8 cellular contexts compared by ENCODE assay signal in genomic region chr11:18105802-18106574, GRCh38. TPM values are rescaled to one million over a fixed set of nuclear protein-coding genes. Genes with fewer than 3 reads are reported as not detected.
DNase-seq lines count a peak whose midpoint lies in the region; ATAC-seq, FAIRE-seq and TF ChIP-seq lines count a peak whose summit lies in the region.

SAAL1 (minus strand) TSS chr11:18106082; CDS start chr11:18106041, 41 bp downstream.

- intact Hi-C loops in Calu3 (cut with micrococcal nuclease; ENCODE audit: unreplicated experiment) (loop anchor here (5.0 to 10.0 kb wide), 2 partner anchors 91 to 119 kb away; partner anchors contain the start of gene SERGEF), endothelial cell of umbilical vein (cut with micrococcal nuclease) (loop anchor here (1.0 to 10.0 kb wide), 5 partner anchors 25 to 371 kb away; partner anchors contain the start of genes GTF2H1, HPS5 and KCNC1)

- DNase-seq in Calu3, result peak; percentile 91
- DNase-seq in HT1080 (ENCODE audit: low read depth), result peak; percentile 84
- DNase-seq in NOMO-1 treated with DMSO at 0.1 percent for 48 hours (lab: John Stamatoyannopoulos, UW; ENCODE audit: unreplicated experiment), result peak; percentile 76
- peak; percentile 92 for DNase-seq in activated CD8-positive, alpha-beta memory T cell treated with anti-CD3 and anti-CD28 coated beads, Interleukin-2, amount 10 ng/mL, durations not matched to agents 7 days and 5 days
- DNase-seq in endothelial cell of umbilical vein (ENCODE audit: low read depth, low spot score), result peak; percentile 81
- DNase-seq in middle frontal gyrus (ENCODE audit: extremely low spot score, low spot score), result peak; percentile 53
- DNase-seq in stimulated activated CD8-positive, alpha-beta memory T cell treated with anti-CD3 and anti-CD28 coated beads, Interleukin-2, amount 100 ng/mL, for 1 hour (ENCODE audit: low read depth in 2 of 2), result peak; percentile 74 to 81

- H3K36me3 ChIP-seq in endothelial cell of umbilical vein (ENCODE audit: control insufficient read depth in 2 of 2, extremely low read depth in 1 of 2, insufficient read depth in 2 of 2, low read length in 2 of 2), result peaks cover 0 to 4% of the 10 kb centered on the region in 2 experiments

- POLR2A ChIA-PET in endothelial cell of umbilical vein (lab: Charles Lee), result no interaction called here

- peaks cover 18% of the 10 kb centered on the region for H3K79me2 ChIP-seq in endothelial cell of umbilical vein (ENCODE audit: control insufficient read depth, insufficient read depth, low read length)

- H3K4me1 Mint-ChIP-seq in Calu3 (ENCODE audit: low read depth, unreplicated experiment), result peaks cover 21% of the 10 kb centered on the region
- peaks cover 26% of the 10 kb centered on the region for H3K4me1 Mint-ChIP-seq in activated CD8-positive, alpha-beta memory T cell treated with anti-CD3 and anti-CD28 coated beads, Interleukin-2, amount 10 ng/mL, durations not matched to agents 7 days and 5 days

- H3K27ac ChIP-seq in endothelial cell of umbilical vein (ENCODE audit: insufficient read depth, low read depth, low read length), result peak within 1 kb of the TSS; percentile 14

- CTCF ChIA-PET in Calu3 (lab: Charles Lee) (interaction anchor here (0.8 to 1.8 kb wide), 5 partner anchors 9 to 375 kb away, joined by 3 to 14 read pairs (median 3); partner anchors contain the start of gene SERGEF), endothelial cell of umbilical vein (lab: Charles Lee) (interaction anchor here (0.6 to 2.2 kb wide), 16 partner anchors 8 to 616 kb away, joined by 3 to 29 read pairs (median 4); partner anchors contain the start of gene SERGEF)
- CTCF ChIA-PET in activated CD8-positive, alpha-beta memory T cell treated with anti-CD3 and anti-CD28 coated beads, Interleukin-2, amount 10 ng/mL, durations not matched to agents 7 days and 5 days (lab: Charles Lee), result interaction anchor here (0.5 to 2.6 kb wide), 37 partner anchors 8 to 658 kb away, joined by 3 to 33 read pairs (median 3); partner anchors contain the start of genes LDHA, SERGEF and SPTY2D1

- H3K9me3 ChIP-seq in endothelial cell of umbilical vein (replicated peaks; ENCODE audit: control insufficient read depth, insufficient read depth, low read length), result no peaks in the 10 kb centered on the region

- H3K27me3 ChIP-seq in endothelial cell of umbilical vein (ENCODE audit: control insufficient read depth in 2 of 2, insufficient read depth in 2 of 2, low read length in 2 of 2), result peaks cover 2 to 11% of the 10 kb centered on the region in 2 experiments

- H3K36me3 Mint-ChIP-seq in Calu3 (ENCODE audit: insufficient read depth, unreplicated experiment), result peaks cover 16% of the 10 kb centered on the region
- peaks cover 22% of the 10 kb centered on the region for H3K36me3 Mint-ChIP-seq in activated CD8-positive, alpha-beta memory T cell treated with anti-CD3 and anti-CD28 coated beads, Interleukin-2, amount 10 ng/mL, durations not matched to agents 7 days and 5 days

- H3K27ac Mint-ChIP-seq in Calu3 (ENCODE audit: unreplicated experiment), result peak within 1 kb of the TSS; percentile 81
- peak within 1 kb of the TSS; percentile 89 for H3K27ac Mint-ChIP-seq in activated CD8-positive, alpha-beta memory T cell treated with anti-CD3 and anti-CD28 coated beads, Interleukin-2, amount 10 ng/mL, durations not matched to agents 7 days and 5 days

- peak; percentile 96 for ATAC-seq in GM21360 (IDR thresholded peaks at IDR 0.05; ENCODE audit: unreplicated experiment)
- ATAC-seq in activated CD8-positive, alpha-beta memory T cell treated with anti-CD3 and anti-CD28 coated beads, Interleukin-2, amount 10 ng/mL, durations not matched to agents 7 days and 5 days, result peak; percentile 98

- BruUV-seq in Calu3 (replicated peaks; lab: Mats Ljungman, UMichigan) (TSS peak; percentile 47), endothelial cell of umbilical vein (replicated peaks; lab: Mats Ljungman, UMichigan) (no TSS peak)

- H3K27me3 Mint-ChIP-seq in Calu3 (ENCODE audit: unreplicated experiment), result peaks cover 11% of the 10 kb centered on the region
- H3K27me3 Mint-ChIP-seq in activated CD8-positive, alpha-beta memory T cell treated with anti-CD3 and anti-CD28 coated beads, Interleukin-2, amount 10 ng/mL, durations not matched to agents 7 days and 5 days, result peaks cover 10% of the 10 kb centered on the region

- H3K9me3 Mint-ChIP-seq in Calu3 (ENCODE audit: low read depth, unreplicated experiment), result no peaks in the 10 kb centered on the region
- no peaks in the 10 kb centered on the region for H3K9me3 Mint-ChIP-seq in activated CD8-positive, alpha-beta memory T cell treated with anti-CD3 and anti-CD28 coated beads, Interleukin-2, amount 10 ng/mL, durations not matched to agents 7 days and 5 days (ENCODE audit: low read depth)

- dilution Hi-C loops in endothelial cell of umbilical vein (cut with MboI; ENCODE audit: extremely low pct_ligation_motif_present, low sequenced_read_pairs), result no loop called here

- H3K4me3 ChIP-seq in endothelial cell of umbilical vein (replicated peaks in 1 of 3; ENCODE audit: insufficient read depth in 1 of 3, low read depth in 1 of 3, low read length in 3 of 3), result peak within 1 kb of the TSS; percentile 50 to 94 (median 92)

- TF ChIP-seq POLR2A in endothelial cell of umbilical vein (IDR thresholded peaks at IDR 0.05; ENCODE audit: low read depth, low read length), result peak; percentile 61

- H3K4me2 ChIP-seq in endothelial cell of umbilical vein (ENCODE audit: insufficient read depth, low read length), result peak within 1 kb of the TSS; percentile 95

- peak; percentile 89 for FAIRE-seq in endothelial cell of umbilical vein (lab: Jason Lieb, UNC)

- peaks cover 7% of the 10 kb centered on the region for H3K4me1 ChIP-seq in endothelial cell of umbilical vein (ENCODE audit: control insufficient read depth, extremely low read depth, insufficient read depth, low read length)

- peak within 1 kb of the TSS; percentile 78 for H2AFZ ChIP-seq in endothelial cell of umbilical vein (ENCODE audit: low read depth, low read length)

- no peaks in the 10 kb centered on the region for H4K20me1 ChIP-seq in endothelial cell of umbilical vein (replicated peaks; ENCODE audit: control insufficient read depth, extremely low read depth, insufficient read depth, low read length)

- TF ChIP-seq CTCF in Calu3 (IDR thresholded peaks at IDR 0.05; ENCODE audit: unreplicated experiment), result peak; percentile 79
- TF ChIP-seq CTCF in endothelial cell of umbilical vein (IDR thresholded peaks at IDR 0.05; ENCODE audit: extremely low read depth in 1 of 2, insufficient read depth in 1 of 2, low read depth in 1 of 2, low read length in 2 of 2), result peak; percentile 76 to 85

- no peaks in the 10 kb centered on the region for H3K9me1 ChIP-seq in endothelial cell of umbilical vein (replicated peaks; ENCODE audit: control insufficient read depth, extremely low read depth, insufficient read depth, low read length)

- peak within 1 kb of the TSS; percentile 97 for H3K4me3 Mint-ChIP-seq in Calu3 (ENCODE audit: low read depth, unreplicated experiment)
- H3K4me3 Mint-ChIP-seq in activated CD8-positive, alpha-beta memory T cell treated with anti-CD3 and anti-CD28 coated beads, Interleukin-2, amount 10 ng/mL, durations not matched to agents 7 days and 5 days, result peak within 1 kb of the TSS; percentile 92

- peak within 1 kb of the TSS; percentile 59 for H3K9ac ChIP-seq in endothelial cell of umbilical vein (replicated peaks; ENCODE audit: extremely low read depth, insufficient read depth, low read length)

TF ChIP-seq in endothelial cell of umbilical vein, 7 proteins besides CTCF, POLR2A, EP300 and RAD21:
- TF ChIP-seq EZH2 (IDR thresholded peaks at IDR 0.05; ENCODE audit: borderline replicate concordance, low read depth, low read length, severe bottlenecking) (no peak), MAX (IDR thresholded peaks at IDR 0.05; ENCODE audit: insufficient read depth, insufficient read length) (no peak), JUN (IDR thresholded peaks at IDR 0.05; ENCODE audit: borderline replicate concordance, insufficient read depth, insufficient read length, low read depth) (no peak), MYC (IDR thresholded peaks at IDR 0.05; ENCODE audit: low read depth, low read length) (no peak), FOS (IDR thresholded peaks at IDR 0.05; ENCODE audit: borderline replicate concordance, insufficient read depth, low read length) (no peak), POLR2AphosphoS5 (IDR thresholded peaks at IDR 0.05; ENCODE audit: insufficient read depth, low read depth, low read length) (peak; percentile 90)

RNA-seq across cellular contexts. Expression of gene SAAL1, which starts in this region (rescaled TPM):
- total RNA-seq in Calu3 (2022), result 23.9 and 29.3 TPM in 2 replicates
- total RNA-seq in HT1080 (2014; rRNA removed; shearing (Covaris generic)), result 50.1 and 51.5 TPM in 2 replicates
- polyA plus RNA-seq in HT1080 (2015; cell fraction: cytosol; rRNA removed), result 48.6 and 52.7 TPM in 2 replicates
- polyA plus RNA-seq in HT1080 (2015; cell fraction: nucleus; rRNA removed), result 64.0 and 70.3 TPM in 2 replicates
- 10 to 100 TPM; 30.0 to 35.3 TPM for total RNA-seq in activated CD8-positive, alpha-beta memory T cell treated with anti-CD3 and anti-CD28 coated beads, Interleukin-2, amount 10 ng/mL, durations not matched to agents 7 days and 5 days
- total RNA-seq in endothelial cell of umbilical vein, result 22.1 and 24.2 TPM in 2 replicates
- 8.0 and 9.5 TPM in 2 replicates for polyA plus RNA-seq in endothelial cell of umbilical vein
- 15.8 and 15.9 TPM in 2 replicates for polyA plus RNA-seq in endothelial cell of umbilical vein (2011; cell fraction: cytosol; rRNA removed)
- polyA plus RNA-seq in endothelial cell of umbilical vein (2011; cell fraction: nucleus; rRNA removed), result 15.8 and 20.1 TPM in 2 replicates
- polyA plus RNA-seq in endothelial cell of umbilical vein (2012), result 22.1 and 32.5 TPM in 2 replicates
- 11.0 and 15.8 TPM in 2 replicates for polyA minus RNA-seq in endothelial cell of umbilical vein
- polyA minus RNA-seq in endothelial cell of umbilical vein (2011; cell fraction: cytosol; rRNA and poly(A)+ RNA removed), result 13.6 TPM
- 10.6 and 13.8 TPM in 2 replicates for polyA minus RNA-seq in endothelial cell of umbilical vein (2011; cell fraction: nucleus; rRNA and poly(A)+ RNA removed)

Comparison
In these comparisons a context has a peak if more than half of its experiments do, and no peak if none do; other contexts are left out.
1. Peak in every context shown above with its lines: DNase-seq, ATAC-seq, H3K4me3 ChIP-seq and H3K27ac ChIP-seq.